In genomic region chr6:25205629-25206028, GRCh38 we compare ENCODE assay signal across 17 cellular contexts.
"Had no signal": no experiment of that assay in that cellular context is flagged by ENCODE, and none has a peak within 500 bp of the region (broad histone marks: within the 10 kb centered on the region; RNA-seq: fewer than 3 reads in every experiment).

No MANE protein-coding gene starts in this region.

- H3K4me1 ChIP-seq: stomach, suprapubic skin, testis, thyroid gland, tibial nerve, transverse colon, upper lobe of left lung, upper lobe of right lung, uterus, vagina had no signal

- ATAC-seq: stimulated activated effector memory CD8-positive, alpha-beta T cell treated with anti-CD3 and anti-CD28 coated beads, Interleukin-12 subunit alpha, Interleukin-12 subunit beta, amount 100 ng/mL, for 72 hours; stimulated activated memory B cell treated with anti-CD40 and anti-IgM and Interleukin-4, amounts not matched to agents 10 μg/mL and 1 μg/mL and 100 μg/mL, for 72 hours; stimulated activated naive B cell treated with anti-CD40 and anti-IgM and Interleukin-4, amounts not matched to agents 10 μg/mL and 1 μg/mL and 100 μg/mL, for 72 hours; stimulated activated naive CD8-positive, alpha-beta T cell treated with anti-CD3 and anti-CD28 coated beads, Interleukin-15, amount 100 ng/mL, for 72 hours; stimulated activated naive CD8-positive, alpha-beta T cell treated with anti-CD3 and anti-CD28 coated beads, Interleukin-15, Interleukin-2, amounts not matched to agents 100 U/mL and 50 U/mL, for 24 hours; upper lobe of right lung had no signal

- H3K36me3 ChIP-seq: stomach, suprapubic skin, thoracic aorta, thyroid gland, tibial artery, tibial nerve, transverse colon, upper lobe of left lung, upper lobe of right lung, uterus, vagina had no signal

- H3K27ac ChIP-seq: stomach, suprapubic skin, testis, thoracic aorta, thyroid gland, tibial artery, tibial nerve, transverse colon, upper lobe of left lung, upper lobe of right lung, uterus, vagina had no signal

- H3K4me3 ChIP-seq: stomach, suprapubic skin, testis, thoracic aorta, thyroid gland, tibial artery, tibial nerve, transverse colon, upper lobe of left lung, upper lobe of right lung, uterus, vagina had no signal

- H3K9me3 ChIP-seq: testis, thyroid gland, upper lobe of right lung, uterus, vagina had no signal
